Comparison of ENCODE assay signal across 8 cellular contexts in genomic region chr14:23302290-23303225, GRCh38. TPM values are rescaled to one million over a fixed set of nuclear protein-coding genes. Genes with fewer than 3 reads are reported as not detected.
DNase-seq lines count a peak whose midpoint lies in the region; ATAC-seq, FAIRE-seq and TF ChIP-seq lines count a peak whose summit lies in the region.

TSS of gene PPP1R3E (minus strand) at chr14:23302859. CDS start at chr14:23302576, 283 bp downstream.

- DNase-seq in DMS153 (lab: John Stamatoyannopoulos, UW), result peak; percentile 61
- DNase-seq in RPMI8226, result peak; percentile 88
- peak; percentile 80 for DNase-seq in activated T-helper 9 cell treated with anti-CD3 and anti-CD28 coated beads, Interleukin-2, amount 50 U/mL, for 16 hours (ENCODE audit: low read depth)
- peak; percentile 37 to 52 for DNase-seq in frontal cortex (ENCODE audit: low spot score in 2 of 2)
- peak; percentile 57 for DNase-seq in superior temporal gyrus (ENCODE audit: extremely low spot score)

- TF ChIP-seq CTCF in neutrophil (IDR thresholded peaks at IDR 0.05), result no peak

- H3K9me3 ChIP-seq in KOPT-K1 (ENCODE audit: insufficient read depth, low read length, poor library complexity, severe bottlenecking) (no peaks in the 10 kb centered on the region), neutrophil (no peaks in the 10 kb centered on the region)

- H3K4me3 ChIP-seq in neutrophil (ENCODE audit: low read depth in 1 of 2, low read length in 1 of 2), result peak within 1 kb of the TSS; percentile 94 to 99

- H3K27ac ChIP-seq in KOPT-K1 (ENCODE audit: low read depth, low read length, poor library complexity, severe bottlenecking) (peak within 1 kb of the TSS; percentile 82), neutrophil (peak within 1 kb of the TSS; percentile 99)

- no peaks in the 10 kb centered on the region for H3K27me3 ChIP-seq in neutrophil

- H3K4me1 ChIP-seq in neutrophil (ENCODE audit: control insufficient read depth in 1 of 2, insufficient read depth in 1 of 2, low read depth in 1 of 2, low read length in 1 of 2), result peaks cover 34 to 58% of the 10 kb centered on the region in 2 experiments

- peak; percentile 35 for ATAC-seq in GM21576 (IDR thresholded peaks at IDR 0.05; ENCODE audit: unreplicated experiment)

- FAIRE-seq in frontal cortex (lab: Jason Lieb, UNC), result no peak

- peaks cover 21% of the 10 kb centered on the region for H3K36me3 ChIP-seq in KOPT-K1 (ENCODE audit: insufficient read depth, low read length)
- H3K36me3 ChIP-seq in neutrophil, result peaks cover 8% of the 10 kb centered on the region

RNA-seq across cellular contexts. Expression of gene PPP1R3E, which starts in this region (rescaled TPM):
- 4.5 TPM for total RNA-seq in frontal cortex

Comparison
In these comparisons a context has a peak if more than half of its experiments do, and no peak if none do; other contexts are left out.
1. Peak in every context shown above with its lines: DNase-seq, ATAC-seq, H3K4me3 ChIP-seq and H3K27ac ChIP-seq.